ENCODE assay signal across 1 cellular context in genomic region chr11:61302550-61302949, GRCh38.
TF ChIP-seq lines count a peak whose summit lies in the region.

No MANE protein-coding gene starts in this region.

TF ChIP-seq in HepG2, 621 proteins besides CTCF, POLR2A, EP300 and RAD21:
- TF ChIP-seq LCORL (IDR thresholded peaks at IDR 0.05) (no peak), LCORL (CRISPR knock-in tag; IDR thresholded peaks at IDR 0.05) (no peak), ZBTB33 (CRISPR knock-in tag; IDR thresholded peaks at IDR 0.05) (peak; percentile 80), PBX2 (CRISPR knock-in tag; IDR thresholded peaks at IDR 0.05) (no peak), ATF5 (CRISPR knock-in tag; IDR thresholded peaks at IDR 0.05; ENCODE audit: low read depth) (no peak)
